ENCODE assay signal across 25 cellular contexts in genomic region chr1:99829269-99829668, GRCh38.
"Had no signal": no experiment of that assay in that cellular context is flagged by ENCODE, and none has a peak within 500 bp of the region (broad histone marks: within the 10 kb centered on the region; RNA-seq: fewer than 3 reads in every experiment).

No MANE protein-coding gene starts in this region.

- DNase-seq: activated B cell treated with CpG ODN at 0.5 μM for 24 hours; activated CD4-positive, alpha-beta T cell treated with anti-CD3 and anti-CD28 coated beads, Interleukin-2, amount 50 U/mL, for 1 hour; activated CD8-positive, alpha-beta T cell treated with anti-CD3 and anti-CD28 coated beads for 36 hours; activated T-cell treated with anti-CD3 and anti-CD28 coated beads, Interleukin-2, amount 50 U/mL, for 4 hours; anterior cingulate cortex; cerebellar nuclear complex; colonic mucosa; effector CD8-positive, alpha-beta T cell; esophagus squamous epithelium; foreskin melanocyte; left ventricle myocardium inferior; mammary epithelial cell; naive B cell; nephron progenitor cell; ovary; right lobe of liver; stimulated activated CD4-positive, alpha-beta T cell treated with anti-CD3 and anti-CD28 coated beads, Interleukin-2, amount 100 ng/mL, for 48 hours; stimulated activated naive CD4-positive, alpha-beta T cell treated with Interleukin-2 at 50 U/mL for 16 hours; T-helper 2 cell had no signal

- H3K27me3 ChIP-seq: cardiac muscle cell, colonic mucosa, esophagus squamous epithelium, ovary, right lobe of liver, vagina had no signal

- FAIRE-seq: endometrium, islet of Langerhans had no signal

- H3K36me3 ChIP-seq: cardiac muscle cell, colonic mucosa, esophagus squamous epithelium, left ventricle myocardium inferior, ovary, right lobe of liver, vagina had no signal

- H3K4me1 ChIP-seq: colonic mucosa, esophagus squamous epithelium, left ventricle myocardium inferior, right lobe of liver, vagina had no signal

- H3K27ac ChIP-seq: cardiac muscle cell, colonic mucosa, epithelial cell of prostate, esophagus squamous epithelium, left ventricle myocardium inferior, ovary, right lobe of liver, vagina had no signal

- H3K9me3 ChIP-seq: colonic mucosa, ovary, right lobe of liver, vagina had no signal

- H3K4me3 ChIP-seq: cardiac muscle cell, colonic mucosa, esophagus squamous epithelium, left ventricle myocardium inferior, ovary, right lobe of liver, vagina had no signal

- ATAC-seq: activated CD8-positive, alpha-beta T cell treated with anti-CD3 and anti-CD28 coated beads for 36 hours; activated naive CD4-positive, alpha-beta T cell treated with anti-CD3 and anti-CD28 coated beads, Interleukin-2, amount 50 U/mL, for 72 hours; activated T-cell treated with anti-CD3 and anti-CD28 coated beads, Interleukin-2, amount 50 U/mL, for 4 hours; right lobe of liver had no signal
